In genomic region chr5:107705390-107706014, GRCh38 we compare ENCODE assay signal across 14 cellular contexts. TPM values are rescaled to one million over a fixed set of nuclear protein-coding genes. Genes with fewer than 3 reads are reported as not detected.
DNase-seq lines count a peak whose midpoint lies in the region; ATAC-seq and TF ChIP-seq lines count a peak whose summit lies in the region.
"Had no signal": no experiment of that assay in that cellular context is flagged by ENCODE, and none has a peak within 500 bp of the region (broad histone marks: within the 10 kb centered on the region; RNA-seq: fewer than 3 reads in every experiment).

No MANE protein-coding gene starts in this region.

- no peak overlapping the region for H2BK5ac ChIP-seq in mesenchymal stem cell (ENCODE audit: low read depth, low read length, poor library complexity, severe bottlenecking)

- no peak overlapping the region for H2AK5ac ChIP-seq in mesenchymal stem cell (ENCODE audit: low read length, severe bottlenecking)

- peaks cover 1% of the 10 kb centered on the region for H3K4me1 ChIP-seq in mesenchymal stem cell (ENCODE audit: control insufficient read depth, insufficient read depth, low read depth, low read length)
- H3K4me1 ChIP-seq: adrenal gland; BLaER1 treated with 17β-estradiol and CSF1 and Interleukin-3, amounts not matched to agents 10 nM and 100 nM had no signal

- H3K4me2 ChIP-seq in mesenchymal stem cell (ENCODE audit: low read length, poor library complexity, severe bottlenecking), result peak overlapping the region; percentile 31
- H3K4me2 ChIP-seq: BLaER1 treated with 17β-estradiol and CSF1 and Interleukin-3, amounts not matched to agents 10 nM and 100 nM had no signal

- 31% methylated on average over 3 of the region's 5 CpGs for WGBS in mesenchymal stem cell
- WGBS in lower leg skin, 2 donors, result 64 to 67% methylated on average over 5 of the region's 5 CpGs

- H3K4ac ChIP-seq in mesenchymal stem cell (ENCODE audit: low read depth in 1 of 2, low read length in 2 of 2), result no peak overlapping the region

- H3K9me3 ChIP-seq in AG04450 (ENCODE audit: control insufficient read depth, insufficient read depth, low read length) (no peaks in the 10 kb centered on the region), mesenchymal stem cell (ENCODE audit: control insufficient read depth, low read length) (no peaks in the 10 kb centered on the region)
- H3K9me3 ChIP-seq: adrenal gland, ovary had no signal

- H4K8ac ChIP-seq in mesenchymal stem cell (ENCODE audit: low read length), result no peak overlapping the region

- H3K4me3 ChIP-seq in AG04450 (ENCODE audit: low read depth, low read length) (no peak overlapping the region), brain microvascular endothelial cell (ENCODE audit: low read depth, low read length) (peak overlapping the region; percentile 38), mesenchymal stem cell (ENCODE audit: insufficient read depth in 1 of 2, low read depth in 1 of 2, low read length in 2 of 2) (peak overlapping the region in 1 of 2 experiments; percentile 63), lower leg skin (ENCODE audit: low read depth, poor library complexity, severe bottlenecking) (no peak overlapping the region)
- H3K4me3 ChIP-seq: adrenal gland; BLaER1 treated with 17β-estradiol and CSF1 and Interleukin-3, amounts not matched to agents 10 nM and 100 nM; ovary had no signal

- peak; percentile 10 for DNase-seq in AG04450 (ENCODE audit: low read depth, low spot score)
- DNase-seq in brain microvascular endothelial cell, result peak; percentile 52
- peak; percentile 17 for DNase-seq in mesenchymal stem cell
- DNase-seq in activated effector memory CD4-positive, alpha-beta T cell treated with anti-CD3 and anti-CD28 coated beads, Interleukin-2, amount 50 U/mL, for 16 hours, result no peak
- DNase-seq in germinal center (ENCODE audit: low spot score), result no peak
- DNase-seq in lower leg skin (ENCODE audit: low spot score in 2 of 2), result no peak
- DNase-seq: adrenal gland, H7, Karpas-422, ovary, substantia nigra had no signal

- H3K23ac ChIP-seq in mesenchymal stem cell (ENCODE audit: low read length in 2 of 2), result no peak overlapping the region

- no peak for TF ChIP-seq CTCF in AG04450 (IDR thresholded peaks at IDR 0.05; ENCODE audit: low read depth, low read length)
- TF ChIP-seq CTCF in brain microvascular endothelial cell (IDR thresholded peaks at IDR 0.05; ENCODE audit: low read depth, low read length, missing control alignments), result no peak
- TF ChIP-seq CTCF in lower leg skin (IDR thresholded peaks at IDR 0.05), result no peak

- in situ Hi-C loops in brain microvascular endothelial cell (cut with HindIII; ENCODE audit: low pct_ligation_motif_present, low sequenced_read_pairs), result no loop called here

- no peak overlapping the region for H2BK12ac ChIP-seq in mesenchymal stem cell (ENCODE audit: low read length in 2 of 2)

- H3K36me3 ChIP-seq in brain microvascular endothelial cell (replicated peaks) (no peaks in the 10 kb centered on the region), mesenchymal stem cell (ENCODE audit: control insufficient read depth in 1 of 2, insufficient read depth in 2 of 2, low read depth in 1 of 2, low read length in 2 of 2) (no peaks in the 10 kb centered on the region)
- H3K36me3 ChIP-seq: adrenal gland; BLaER1 treated with 17β-estradiol and CSF1 and Interleukin-3, amounts not matched to agents 10 nM and 100 nM; ovary had no signal

- POLR2A ChIA-PET in AG04450 (lab: Yijun Ruan, JAX), result no interaction called here

- no peaks in the 10 kb centered on the region for H3K27me3 ChIP-seq in AG04450 (ENCODE audit: control insufficient read depth, insufficient read depth, low read length)
- no peaks in the 10 kb centered on the region for H3K27me3 ChIP-seq in brain microvascular endothelial cell (replicated peaks)
- no peaks in the 10 kb centered on the region for H3K27me3 ChIP-seq in mesenchymal stem cell (ENCODE audit: control insufficient read depth in 1 of 2, insufficient read depth in 1 of 2, low read length in 2 of 2)
- H3K27me3 ChIP-seq: adrenal gland; BLaER1 treated with 17β-estradiol and CSF1 and Interleukin-3, amounts not matched to agents 10 nM and 100 nM; ovary had no signal

- TF ChIP-seq POLR2A in lower leg skin (IDR thresholded peaks at IDR 0.05), result no peak

- no peak overlapping the region for H4K91ac ChIP-seq in mesenchymal stem cell (ENCODE audit: low read length)

- no peak overlapping the region for H3K18ac ChIP-seq in mesenchymal stem cell (ENCODE audit: low read depth in 1 of 2, low read length in 2 of 2)

- H3K27ac ChIP-seq in AG04450 (ENCODE audit: low read depth, low read length) (no peak overlapping the region), brain microvascular endothelial cell (no peak overlapping the region), mesenchymal stem cell (ENCODE audit: low read length, poor library complexity, severe bottlenecking) (no peak overlapping the region)
- H3K27ac ChIP-seq: adrenal gland; BLaER1 treated with 17β-estradiol and CSF1 and Interleukin-3, amounts not matched to agents 10 nM and 100 nM; ovary had no signal

- peak overlapping the region; percentile 79 for H3K9ac ChIP-seq in mesenchymal stem cell (ENCODE audit: low read length)
- H3K9ac ChIP-seq: BLaER1 treated with 17β-estradiol and CSF1 and Interleukin-3, amounts not matched to agents 10 nM and 100 nM had no signal

- no peak overlapping the region for H2BK120ac ChIP-seq in mesenchymal stem cell (ENCODE audit: low read depth, low read length)

- no peak overlapping the region for H2AFZ ChIP-seq in mesenchymal stem cell (ENCODE audit: low read depth, low read length)

- CTCF ChIA-PET in AG04450 (lab: Charles Lee), result no interaction called here

- H2BK15ac ChIP-seq in mesenchymal stem cell (ENCODE audit: low read depth, poor library complexity, severe bottlenecking), result no peak overlapping the region

- H3K14ac ChIP-seq in mesenchymal stem cell (ENCODE audit: low read length in 2 of 2), result no peak overlapping the region

- no peaks in the 10 kb centered on the region for H3K79me1 ChIP-seq in mesenchymal stem cell (replicated peaks; ENCODE audit: low read length, poor library complexity, severe bottlenecking)

- intact Hi-C loops in lower leg skin (cut with DNase I; ENCODE audit: low total_unique reads), result no loop called here

- ATAC-seq in HG03565 (IDR thresholded peaks at IDR 0.05; ENCODE audit: unreplicated experiment), result peak; percentile 42
- no peak for ATAC-seq in GM19452 (IDR thresholded peaks at IDR 0.05; ENCODE audit: unreplicated experiment)

RNA-seq across cellular contexts. Expression of gene EFNA5, which starts 34.8 kb away (rescaled TPM):
- 2.4 and 3.0 TPM in 2 replicates for polyA plus RNA-seq in AG04450 (2011; rRNA removed)
- polyA minus RNA-seq in AG04450 (2011; rRNA and poly(A)+ RNA removed), result 3.5 and 7.2 TPM in 2 replicates
- 3.6 TPM for polyA plus RNA-seq in mesenchymal stem cell (2013, experiment 1 of 2)
- 4.0 TPM for polyA plus RNA-seq in mesenchymal stem cell (2013, experiment 2 of 2)
- 10 to 100 TPM; 16.6 to 35.3 (median 19.3) TPM for total RNA-seq in lower leg skin

Comparison
In these comparisons a context has a peak if more than half of its experiments do, and no peak if none do; other contexts are left out.
1. DNase-seq: peak in AG04450 (single experiment), brain microvascular endothelial cell (single experiment) and mesenchymal stem cell (single experiment); none in activated effector memory CD4-positive, alpha-beta T cell treated with anti-CD3 and anti-CD28 coated beads, Interleukin-2, amount 50 U/mL, for 16 hours (single experiment), germinal center (single experiment) and lower leg skin (0 of 2).